In the genomic region with DNA sequence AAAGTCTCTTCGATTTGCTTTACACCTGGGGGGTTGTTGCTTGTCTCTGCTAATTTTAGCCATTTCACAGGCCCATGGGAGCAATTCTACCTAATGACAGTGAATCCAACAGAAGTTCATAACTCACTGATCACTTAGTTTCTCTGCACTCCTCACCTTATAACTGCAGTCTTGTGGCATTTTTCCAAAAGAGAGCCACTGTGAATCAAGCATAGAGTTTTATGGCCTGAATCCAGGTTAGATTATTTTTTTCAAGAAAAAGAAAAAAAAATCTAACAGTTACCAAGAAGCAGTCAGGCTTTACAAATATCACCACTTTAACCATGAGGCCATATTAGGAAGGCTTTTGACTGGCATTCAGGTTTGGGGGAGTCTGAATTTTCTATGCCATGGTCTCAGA, we compare ENCODE assay signal across 16 cellular contexts. TPM values are rescaled to one million over a fixed set of nuclear protein-coding genes. Genes with fewer than 3 reads are reported as not detected.
DNase-seq lines count a peak whose midpoint lies in the region; ATAC-seq and TF ChIP-seq lines count a peak whose summit lies in the region.
"Had no signal": no experiment of that assay in that cellular context is flagged by ENCODE, and none has a peak within 500 bp of the region (broad histone marks: within the 10 kb centered on the region; RNA-seq: fewer than 3 reads in every experiment).

No MANE protein-coding gene starts in this region.

- in situ Hi-C loops in G401 (cut with HindIII; ENCODE audit: low sequenced_read_pairs) = no loop called here

- no peak for DNase-seq in activated naive CD4-positive, alpha-beta T cell treated with anti-CD3 and anti-CD28 coated beads for 36 hours
- DNase-seq in activated naive CD4-positive, alpha-beta T cell treated with Interleukin-2 at 50 U/mL for 16 hours = no peak
- DNase-seq in T-helper 17 cell = no peak
- DNase-seq in immature natural killer cell = no peak
- no peak for DNase-seq in upper lobe of left lung
- DNase-seq in mesothelial cell of epicardium (ENCODE audit: low spot score in 2 of 2, unreplicated experiment in 2 of 2) = no peak
- no peak for DNase-seq in G401 (ENCODE audit: low spot score)
- DNase-seq: activated CD4-positive, CD25-positive, alpha-beta regulatory T cell; activated effector memory CD4-positive, alpha-beta T cell treated with Interleukin-2 at 50 U/mL for 16 hours; foreskin keratinocyte; H9; NCI-H1092 treated with DMSO at 0.1 percent for 48 hours had no signal

- CTCF ChIA-PET in activated naive CD4-positive, alpha-beta T cell treated with anti-CD3 and anti-CD28 coated beads for 36 hours (lab: Charles Lee) = interaction anchor here (0.8 to 14.8 kb wide), 10 partner anchors 22 to 204 kb away, joined by 3 to 163 read pairs (median 5); no protein-coding TSS in a partner anchor

- intact Hi-C loops in activated naive CD4-positive, alpha-beta T cell treated with anti-CD3 and anti-CD28 coated beads for 36 hours (cut with micrococcal nuclease) = loop anchor here (5.0 to 10.0 kb wide), 3 partner anchors 387 to 1020 kb away; partner anchors contain the start of genes DNAJC21, NADK2 and NIPBL

- no peaks in the 10 kb centered on the region for H3K9me3 ChIP-seq in T-helper 17 cell (ENCODE audit: control insufficient read depth, low read length, poor library complexity, severe bottlenecking)
- no peaks in the 10 kb centered on the region for H3K9me3 ChIP-seq in upper lobe of left lung
- H3K9me3 ChIP-seq: neutrophil had no signal

- no peaks in the 10 kb centered on the region for H3K36me3 ChIP-seq in upper lobe of left lung
- H3K36me3 ChIP-seq: neutrophil had no signal

- no peaks in the 10 kb centered on the region for H3K27me3 ChIP-seq in upper lobe of left lung
- H3K27me3 ChIP-seq: foreskin keratinocyte, neutrophil had no signal

- H3K27me3 Mint-ChIP-seq in activated naive CD4-positive, alpha-beta T cell treated with anti-CD3 and anti-CD28 coated beads for 36 hours (ENCODE audit: low read depth) = no peaks in the 10 kb centered on the region
- H3K27me3 Mint-ChIP-seq in T-helper 17 cell = no peaks in the 10 kb centered on the region
- peaks cover 0 to 3% (median 0%) of the 10 kb centered on the region in 3 donors for H3K27me3 Mint-ChIP-seq in immature natural killer cell (ENCODE audit: low read depth in 3 of 3)
- H3K27me3 Mint-ChIP-seq in mesothelial cell of epicardium (ENCODE audit: low read depth) = peaks cover 2% of the 10 kb centered on the region
- H3K27me3 Mint-ChIP-seq: stimulated activated memory B cell treated with anti-CD40 and anti-IgM and Interleukin-4, amounts not matched to agents 10 μg/mL and 1 μg/mL and 100 μg/mL, for 72 hours had no signal

- peak overlapping the region; percentile 100 for H3K27ac Mint-ChIP-seq in activated naive CD4-positive, alpha-beta T cell treated with anti-CD3 and anti-CD28 coated beads for 36 hours
- H3K27ac Mint-ChIP-seq in T-helper 17 cell (peak overlapping the region; percentile 99), immature natural killer cell (peak overlapping the region in 5 of 6 donors; percentile 70 to 94 (median 91)), mesothelial cell of epicardium (no peak overlapping the region)
- H3K27ac Mint-ChIP-seq: H9; stimulated activated memory B cell treated with anti-CD40 and anti-IgM and Interleukin-4, amounts not matched to agents 10 μg/mL and 1 μg/mL and 100 μg/mL, for 72 hours had no signal

- H3K4me1 ChIP-seq in upper lobe of left lung = peaks cover 13 to 23% (median 16%) of the 10 kb centered on the region in 4 donors

- H3K4me1 Mint-ChIP-seq in activated naive CD4-positive, alpha-beta T cell treated with anti-CD3 and anti-CD28 coated beads for 36 hours (ENCODE audit: low read depth) = peaks cover 55% of the 10 kb centered on the region
- H3K4me1 Mint-ChIP-seq in T-helper 17 cell = peaks cover 53% of the 10 kb centered on the region
- peaks cover 29 to 50% of the 10 kb centered on the region in 2 donors for H3K4me1 Mint-ChIP-seq in immature natural killer cell
- peaks cover 24% of the 10 kb centered on the region for H3K4me1 Mint-ChIP-seq in mesothelial cell of epicardium
- H3K4me1 Mint-ChIP-seq: stimulated activated memory B cell treated with anti-CD40 and anti-IgM and Interleukin-4, amounts not matched to agents 10 μg/mL and 1 μg/mL and 100 μg/mL, for 72 hours had no signal

- TF ChIP-seq POLR2A in upper lobe of left lung (IDR thresholded peaks at IDR 0.05) = no peak

- ATAC-seq in T-helper 17 cell = no peak
- no peak for ATAC-seq in upper lobe of left lung (ENCODE audit: low FRiP score in 2 of 2)
- no peak for ATAC-seq in HG02623 (IDR thresholded peaks at IDR 0.05; ENCODE audit: unreplicated experiment)
- ATAC-seq: foreskin keratinocyte; K562; stimulated activated memory B cell treated with anti-CD40 and anti-IgM and Interleukin-4, amounts not matched to agents 10 μg/mL and 1 μg/mL and 100 μg/mL, for 72 hours had no signal

- H3K4me3 ChIP-seq in upper lobe of left lung = peak overlapping the region in 1 of 4 donors; percentile 7
- H3K4me3 ChIP-seq: K562 had no signal

- no peak for TF ChIP-seq EP300 in upper lobe of left lung (IDR thresholded peaks at IDR 0.05)

- H3K27ac ChIP-seq in upper lobe of left lung = peak overlapping the region; percentile 62 to 92 (median 79)
- H3K27ac ChIP-seq: neutrophil had no signal

- H3K36me3 Mint-ChIP-seq in activated naive CD4-positive, alpha-beta T cell treated with anti-CD3 and anti-CD28 coated beads for 36 hours (ENCODE audit: low read depth) = peaks cover 70% of the 10 kb centered on the region
- H3K36me3 Mint-ChIP-seq in T-helper 17 cell (ENCODE audit: low read depth) = peaks cover 17% of the 10 kb centered on the region
- H3K36me3 Mint-ChIP-seq in immature natural killer cell = no peaks in the 10 kb centered on the region
- no peaks in the 10 kb centered on the region for H3K36me3 Mint-ChIP-seq in mesothelial cell of epicardium
- H3K36me3 Mint-ChIP-seq: stimulated activated memory B cell treated with anti-CD40 and anti-IgM and Interleukin-4, amounts not matched to agents 10 μg/mL and 1 μg/mL and 100 μg/mL, for 72 hours had no signal

- TF ChIP-seq CTCF in upper lobe of left lung (IDR thresholded peaks at IDR 0.05) = no peak
- TF ChIP-seq CTCF in mesothelial cell of epicardium (IDR thresholded peaks at IDR 0.05; ENCODE audit: unreplicated experiment) = no peak

- no peaks in the 10 kb centered on the region for H3K9me3 Mint-ChIP-seq in activated naive CD4-positive, alpha-beta T cell treated with anti-CD3 and anti-CD28 coated beads for 36 hours
- no peaks in the 10 kb centered on the region for H3K9me3 Mint-ChIP-seq in immature natural killer cell
- H3K9me3 Mint-ChIP-seq in mesothelial cell of epicardium = no peaks in the 10 kb centered on the region
- H3K9me3 Mint-ChIP-seq: H9 had no signal

- WGBS in upper lobe of left lung, 2 donors = 50 to 69% methylated on average over 1 of the region's 1 CpG

- peak overlapping the region; percentile 91 for H3K4me3 Mint-ChIP-seq in activated naive CD4-positive, alpha-beta T cell treated with anti-CD3 and anti-CD28 coated beads for 36 hours
- H3K4me3 Mint-ChIP-seq in T-helper 17 cell = peak overlapping the region; percentile 98
- H3K4me3 Mint-ChIP-seq in immature natural killer cell = peak overlapping the region in 1 of 5 donors; percentile 4
- H3K4me3 Mint-ChIP-seq in mesothelial cell of epicardium = no peak overlapping the region
- H3K4me3 Mint-ChIP-seq: H9; stimulated activated memory B cell treated with anti-CD40 and anti-IgM and Interleukin-4, amounts not matched to agents 10 μg/mL and 1 μg/mL and 100 μg/mL, for 72 hours had no signal

RNA-seq across cellular contexts. Expression of gene IL7R, which starts 1.5 kb away (rescaled TPM):
- 100 to 1,000 TPM; 144 to 147 TPM for total RNA-seq in activated naive CD4-positive, alpha-beta T cell treated with anti-CD3 and anti-CD28 coated beads for 36 hours
- 1,000 to 10,000 TPM in 1 of 2 donors, 100 to 1,000 TPM in 1; 860 to 1,128 TPM for total RNA-seq in T-helper 17 cell
- polyA plus RNA-seq in immature natural killer cell = 10 to 100 TPM; 36.8 to 70.9 (median 65.6) TPM
- 100 to 1,000 TPM in 2 of 6 donors, 10 to 100 TPM in 4; 86.8 to 139 (median 94.7) TPM for total RNA-seq in upper lobe of left lung
- 0.13 to 0.25 TPM (median 0.13 TPM) in 3 replicates for total RNA-seq in mesothelial cell of epicardium
- not detected in 2 replicates for total RNA-seq in G401 (2014; rRNA removed; shearing (Covaris generic))
- total RNA-seq: H9 had no signal

Comparison
In these comparisons a context has a peak if more than half of its experiments do, and no peak if none do; other contexts are left out.
1. RNA of gene IL7R, which starts 1.5 kb away (total RNA-seq): 860 to 1,128 TPM in T-helper 17 cell, 144 to 147 TPM in activated naive CD4-positive, alpha-beta T cell treated with anti-CD3 and anti-CD28 coated beads for 36 hours and 86.8 to 139 TPM in upper lobe of left lung; 0.13 to 0.25 TPM in mesothelial cell of epicardium and not detected in G401; every median in the first group is over 10 times any median in the second.